8 cellular contexts compared by ENCODE assay signal in the genomic region with DNA sequence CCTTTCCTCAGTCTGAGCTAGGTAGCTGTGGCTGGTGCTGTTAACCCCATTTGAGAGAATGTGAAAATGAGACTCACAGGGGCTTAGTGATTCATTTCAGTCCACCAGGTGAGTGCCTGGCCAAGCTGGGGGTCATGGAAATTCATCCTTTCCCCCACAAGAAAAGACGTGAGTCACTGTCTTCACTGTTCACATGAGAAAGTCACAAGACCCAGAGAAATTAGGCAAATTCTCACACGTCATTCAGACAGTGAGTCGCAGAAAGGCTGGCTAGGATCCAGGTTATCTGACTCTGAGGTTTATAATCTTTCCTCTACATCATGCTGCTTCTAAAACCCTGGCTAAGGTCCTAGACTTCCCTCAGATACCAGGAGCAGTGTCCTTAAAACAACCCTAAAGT.
A peak's percentile ranks its signal among the peaks of the same experiment; 100 is the strongest.
DNase-seq lines count a peak whose midpoint lies in the region; ATAC-seq and TF ChIP-seq lines count a peak whose summit lies in the region.

No MANE protein-coding gene starts in this region.

- no peak for TF ChIP-seq POLR2A in body of pancreas (IDR thresholded peaks at IDR 0.05)

- H3K27me3 Mint-ChIP-seq in nephron progenitor cell (ENCODE audit: low read depth, poor library complexity), result peaks cover 5% of the 10 kb centered on the region

- ATAC-seq in GM21528 (IDR thresholded peaks at IDR 0.05; ENCODE audit: low FRiP score, unreplicated experiment) (peak; percentile 65), right cardiac atrium (peak; percentile 44 to 71), body of pancreas (no peak)

- H3K4me3 ChIP-seq in right cardiac atrium (ENCODE audit: low read length) (no peak overlapping the region), body of pancreas (no peak overlapping the region)

- no peak for TF ChIP-seq CTCF in nephron progenitor cell (IDR thresholded peaks at IDR 0.05)
- no peak for TF ChIP-seq CTCF in body of pancreas (IDR thresholded peaks at IDR 0.05)

- WGBS in right cardiac atrium, result 15% methylated on average over 3 of the region's 3 CpGs
- 35 to 56% methylated on average over 3 of the region's 3 CpGs for WGBS in body of pancreas, 2 donors

- DNase-seq in GM03348 (ENCODE audit: low spot score) (peak; percentile 17), NAMALWA (ENCODE audit: low spot score) (peak; percentile 5), right cardiac atrium (peak in 1 of 3 donors; percentile 23), nephron progenitor cell (no peak), body of pancreas (no peak), anterior cingulate cortex (lab: John Stamatoyannopoulos, UW) (no peak)
- no peak for DNase-seq in activated CD4-positive, alpha-beta T cell treated with anti-CD3 and anti-CD28 coated beads for 1 hour

- H3K4me1 Mint-ChIP-seq in nephron progenitor cell, result peaks cover 17% of the 10 kb centered on the region

- H3K4me1 ChIP-seq in right cardiac atrium (ENCODE audit: control insufficient read depth, insufficient read depth, low read length), result peaks cover 2% of the 10 kb centered on the region
- no peaks in the 10 kb centered on the region for H3K4me1 ChIP-seq in body of pancreas

- H3K36me3 ChIP-seq in body of pancreas (replicated peaks in 1 of 2; ENCODE audit: insufficient read depth in 1 of 2, low read depth in 2 of 2), result no peaks in the 10 kb centered on the region

- H3K36me3 Mint-ChIP-seq in nephron progenitor cell (ENCODE audit: low read depth), result no peaks in the 10 kb centered on the region

- no peak overlapping the region for H3K4me3 Mint-ChIP-seq in nephron progenitor cell

- H3K27ac ChIP-seq in right cardiac atrium (ENCODE audit: low read length), result no peak overlapping the region
- H3K27ac ChIP-seq in body of pancreas, result no peak overlapping the region

- no peaks in the 10 kb centered on the region for H3K27me3 ChIP-seq in right cardiac atrium (ENCODE audit: control insufficient read depth, insufficient read depth)
- no peaks in the 10 kb centered on the region for H3K27me3 ChIP-seq in body of pancreas

- H3K27ac Mint-ChIP-seq in nephron progenitor cell, result no peak overlapping the region

- intact Hi-C loops in right cardiac atrium (cut with DNase I) (no loop called here), body of pancreas (cut with DNase I) (no loop called here)

- H3K9me3 ChIP-seq in right cardiac atrium (ENCODE audit: control insufficient read depth, low read length) (no peaks in the 10 kb centered on the region), body of pancreas (no peaks in the 10 kb centered on the region)

- H3K9me3 Mint-ChIP-seq in nephron progenitor cell, result no peaks in the 10 kb centered on the region

Comparison
In these comparisons a context has a peak if more than half of its experiments do, and no peak if none do; other contexts are left out.
1. DNase-seq: peak in GM03348 (single experiment) and NAMALWA (single experiment); none in nephron progenitor cell (single experiment), activated CD4-positive, alpha-beta T cell treated with anti-CD3 and anti-CD28 coated beads for 1 hour (single experiment), body of pancreas (0 of 4) and anterior cingulate cortex (0 of 58).